ENCODE assay signal across 28 cellular contexts in genomic region chr7:103690576-103690975, GRCh38.
A peak's percentile ranks its signal among the peaks of the same experiment; 100 is the strongest.
DNase-seq lines count a peak whose midpoint lies in the region; ATAC-seq, FAIRE-seq and TF ChIP-seq lines count a peak whose summit lies in the region.
"Had no signal": no experiment of that assay in that cellular context is flagged by ENCODE, and none has a peak within 500 bp of the region (broad histone marks: within the 10 kb centered on the region; RNA-seq: fewer than 3 reads in every experiment).

No MANE protein-coding gene starts in this region.

- H3K79me2 ChIP-seq in hepatocyte (no peaks in the 10 kb centered on the region), HepG2 (ENCODE audit: insufficient read depth, low read length) (no peaks in the 10 kb centered on the region)

- no peaks in the 10 kb centered on the region for H4K20me1 ChIP-seq in IMR-90 (ENCODE audit: insufficient read depth, low read length)
- no peaks in the 10 kb centered on the region for H4K20me1 ChIP-seq in hepatocyte (ENCODE audit: insufficient read depth, poor library complexity, severe bottlenecking)
- H4K20me1 ChIP-seq in HepG2 (ENCODE audit: insufficient read depth, low read length) = no peaks in the 10 kb centered on the region

- no peak overlapping the region for H4K5ac ChIP-seq in IMR-90 (ENCODE audit: low read depth, low read length)

- intact Hi-C loops in IMR-90 (cut with micrococcal nuclease) = no loop called here
- intact Hi-C loops in HepG2 (cut with micrococcal nuclease; ENCODE audit: unreplicated experiment) = no loop called here

- no peak for FAIRE-seq in HepG2 (lab: Jason Lieb, UNC)
- no peak for FAIRE-seq in GM12892 (lab: Jason Lieb, UNC)
- FAIRE-seq: endometrium, GM12891, HTR-8/SVneo, keratinocyte had no signal

- no peak overlapping the region for H2AFZ ChIP-seq in IMR-90 (replicated peaks; ENCODE audit: low read length, poor library complexity)
- H2AFZ ChIP-seq in hepatocyte = no peak overlapping the region
- H2AFZ ChIP-seq in HepG2 (ENCODE audit: low read length) = no peak overlapping the region

- TF ChIP-seq RAD21 in IMR-90 (IDR thresholded peaks at IDR 0.05; ENCODE audit: low read length) (no peak), HepG2 (CRISPR knock-in tag; IDR thresholded peaks at IDR 0.05) (no peak)

- H3K79me1 ChIP-seq in IMR-90 (ENCODE audit: low read depth in 1 of 2, low read length in 2 of 2) = no peaks in the 10 kb centered on the region

- no peak overlapping the region for H3K18ac ChIP-seq in IMR-90 (ENCODE audit: low read depth, low read length)

- no peak overlapping the region for H2BK5ac ChIP-seq in IMR-90 (ENCODE audit: low read depth, low read length, poor library complexity, severe bottlenecking)

- no peak overlapping the region for H3K14ac ChIP-seq in IMR-90 (replicated peaks; ENCODE audit: low read depth, low read length)

- H3K4me2 ChIP-seq in IMR-90 (ENCODE audit: low read depth, low read length) (no peak overlapping the region), hepatocyte (peak overlapping the region; percentile 41), HepG2 (ENCODE audit: low read depth, low read length) (no peak overlapping the region)
- H3K4me2 ChIP-seq: smooth muscle cell had no signal

- no peak overlapping the region for H2AK5ac ChIP-seq in IMR-90 (ENCODE audit: low read depth, low read length)

- H2BK120ac ChIP-seq in IMR-90 (ENCODE audit: low read depth, low read length) = no peak overlapping the region

- no peak overlapping the region for H3K56ac ChIP-seq in IMR-90 (ENCODE audit: extremely low read depth, insufficient read depth, low read length)

- BruUV-seq in IMR-90 (replicated peaks; lab: Mats Ljungman, UMichigan) (no TSS peak), HepG2 (replicated peaks; lab: Mats Ljungman, UMichigan) (no TSS peak)

- CTCF ChIA-PET in IMR-90 (lab: Yijun Ruan, JAX) = interaction anchor here (0.6 to 0.9 kb wide), 2 partner anchors 9 to 10 kb away, joined by 3 read pairs; no protein-coding TSS in a partner anchor
- CTCF ChIA-PET in HepG2 (lab: Yijun Ruan, JAX; ENCODE audit: low intra/inter-chr PET ratio, low total read pairs) = no interaction called here

- no peak overlapping the region for H4K91ac ChIP-seq in IMR-90 (ENCODE audit: insufficient read depth, low read depth, low read length)

- dilution Hi-C loops in IMR-90 (cut with HindIII; ENCODE audit: low sequenced_read_pairs, unreplicated experiment) = no loop called here

- peaks cover 6% of the 10 kb centered on the region for H3K4me1 ChIP-seq in IMR-90 (ENCODE audit: control insufficient read depth, insufficient read depth, low read length)
- peaks cover 8% of the 10 kb centered on the region for H3K4me1 ChIP-seq in hepatocyte (ENCODE audit: insufficient read depth)
- peaks cover 16% of the 10 kb centered on the region for H3K4me1 ChIP-seq in HepG2 (ENCODE audit: insufficient read depth, low read length)
- H3K4me1 ChIP-seq: esophagus muscularis mucosa, right atrium auricular region, suprapubic skin had no signal

- no peaks in the 10 kb centered on the region for H3K9me1 ChIP-seq in IMR-90 (ENCODE audit: insufficient read depth, low read length)

- TF ChIP-seq CTCF in IMR-90 (conservative IDR thresholded peaks at IDR 0.05; ENCODE audit: low read depth, low read length) = no peak
- no peak for TF ChIP-seq CTCF in hepatocyte (IDR thresholded peaks at IDR 0.05; ENCODE audit: poor library complexity)
- TF ChIP-seq CTCF in HepG2 (CRISPR knock-in tag; IDR thresholded peaks at IDR 0.05) = no peak

- H4K8ac ChIP-seq in IMR-90 (ENCODE audit: low read depth in 2 of 2, low read length in 2 of 2) = no peak overlapping the region

- no peak overlapping the region for H2BK15ac ChIP-seq in IMR-90 (ENCODE audit: low read depth, low read length)

- H2AK9ac ChIP-seq in IMR-90 (replicated peaks; ENCODE audit: low read depth, low read length, poor library complexity) = no peak overlapping the region

- in situ Hi-C loops in Caki2 (cut with HindIII; ENCODE audit: low pct_unique_long_range_greater_than_20kb, low sequenced_read_pairs) = no loop called here
- in situ Hi-C loops in IMR-90 (cut with MboI; ENCODE audit: low sequenced_read_pairs) = no loop called here
- in situ Hi-C loops in HepG2 (cut with HindIII; ENCODE audit: extremely low pct_ligation_motif_present, low pct_unique_long_range_greater_than_20kb) = no loop called here

- ATAC-seq in IMR-90 (ENCODE audit: low read depth) (no peak; the same call in 1 of the 2 replicates), HepG2 (no peak)
- ATAC-seq: activated CD4-positive, alpha-beta T cell treated with anti-CD3 and anti-CD28 coated beads for 36 hours; activated CD8-positive, alpha-beta T cell treated with anti-CD3 and anti-CD28 coated beads for 36 hours; Panc1 had no signal

- H3K23ac ChIP-seq in IMR-90 (ENCODE audit: low read depth, low read length) = no peak overlapping the region

- H3K4me3 ChIP-seq in IMR-90 (ENCODE audit: insufficient read depth, low read depth, low read length) (no peak overlapping the region), hepatocyte (no peak overlapping the region), HepG2 (replicated peaks in 1 of 3; ENCODE audit: insufficient read depth in 1 of 3, low read depth in 2 of 3, low read length in 3 of 3) (no peak overlapping the region)
- H3K4me3 ChIP-seq: dorsolateral prefrontal cortex, esophagus muscularis mucosa, MG63, right atrium auricular region, smooth muscle cell, suprapubic skin had no signal

- no peaks in the 10 kb centered on the region for H3K9me2 ChIP-seq in hepatocyte (replicated peaks; ENCODE audit: insufficient read depth)

- TF ChIP-seq EP300 in HepG2 (IDR thresholded peaks at IDR 0.05; ENCODE audit: low read depth in 2 of 2, low read length in 2 of 2) (no peak), HepG2 (CRISPR knock-in tag; IDR thresholded peaks at IDR 0.05; ENCODE audit: borderline replicate concordance) (no peak)

- H2BK20ac ChIP-seq in IMR-90 (ENCODE audit: low read depth, low read length) = no peak overlapping the region

- H3K9me3 ChIP-seq in IMR-90 (ENCODE audit: control insufficient read depth, insufficient read depth, low read length) (no peaks in the 10 kb centered on the region), hepatocyte (ENCODE audit: low read depth) (no peaks in the 10 kb centered on the region), HepG2 (ENCODE audit: low read length) (no peaks in the 10 kb centered on the region)
- H3K9me3 ChIP-seq: esophagus muscularis mucosa, MG63, right atrium auricular region, suprapubic skin had no signal

- no CpG with 5 or more reads among the region's 3 CpGs for WGBS in IMR-90 (ENCODE audit: extremely low coverage in 2 of 2, insufficient read length in 1 of 2), 2 experiments
- WGBS in hepatocyte (ENCODE audit: low lambda C conversion rate, missing lambda C conversion rate) = 58% methylated on average over 3 of the region's 3 CpGs
- WGBS in HepG2 (ENCODE audit: low lambda C conversion rate) = 77% methylated on average over 3 of the region's 3 CpGs

- no peaks in the 10 kb centered on the region for H3K27me3 ChIP-seq in IMR-90 (ENCODE audit: control insufficient read depth, insufficient read depth, low read length)
- H3K27me3 ChIP-seq in hepatocyte = no peaks in the 10 kb centered on the region
- H3K27me3 ChIP-seq in HepG2 (ENCODE audit: control insufficient read depth in 1 of 2, insufficient read depth in 2 of 2, low read length in 2 of 2) = no peaks in the 10 kb centered on the region
- H3K27me3 ChIP-seq: esophagus muscularis mucosa, MG63, right atrium auricular region, suprapubic skin had no signal

- peak; percentile 42 for DNase-seq in Caki2 (ENCODE audit: low read depth)
- DNase-seq in IMR-90 = peak; percentile 27
- peak; percentile 72 for DNase-seq in NCI-H82 (lab: John Stamatoyannopoulos, UW)
- DNase-seq in hepatocyte (ENCODE audit: low spot score) = peak; percentile 31
- no peak for DNase-seq in HepG2 (ENCODE audit: low spot score)
- no peak for DNase-seq in NCI-H1048 (lab: John Stamatoyannopoulos, UW)
- DNase-seq in GM12892 (ENCODE audit: insufficient read length) = no peak
- DNase-seq in 8988T = no peak
- DNase-seq: activated CD4-positive, alpha-beta T cell treated with anti-CD3 and anti-CD28 coated beads for 36 hours; activated CD8-positive, alpha-beta memory T cell treated with anti-CD3 and anti-CD28 coated beads, Interleukin-2, amount 50 U/mL, for 48 hours; activated CD8-positive, alpha-beta T cell treated with anti-CD3 and anti-CD28 coated beads for 36 hours; activated naive CD4-positive, alpha-beta T cell treated with Interleukin-2 at 50 U/mL for 16 hours; CD4-positive, alpha-beta T cell; dorsolateral prefrontal cortex; head of caudate nucleus; KG1; MG63; NCI-H1417 treated with DMSO at 0.1 percent for 48 hours; stimulated activated naive CD4-positive, alpha-beta T cell treated with Interleukin-2 at 50 U/mL for 16 hours had no signal

- TF ChIP-seq POLR2A in IMR-90 (IDR thresholded peaks at IDR 0.05; ENCODE audit: low read depth, low read length) (no peak), HepG2 (IDR thresholded peaks at IDR 0.05; ENCODE audit: insufficient read depth in 1 of 2, low read depth in 2 of 2, low read length in 2 of 2) (no peak), GM12892 (IDR thresholded peaks at IDR 0.05; ENCODE audit: low read depth, low read length) (no peak)

- H3K4ac ChIP-seq in IMR-90 (ENCODE audit: low read depth, low read length) = no peak overlapping the region

- no peak overlapping the region for H3K27ac ChIP-seq in IMR-90 (ENCODE audit: insufficient read depth, low read length)
- H3K27ac ChIP-seq in hepatocyte = peak overlapping the region; percentile 72
- H3K27ac ChIP-seq in HepG2 (ENCODE audit: extremely low read length, insufficient read depth, low read length) = no peak overlapping the region
- H3K27ac ChIP-seq: dorsolateral prefrontal cortex, esophagus muscularis mucosa, right atrium auricular region, suprapubic skin had no signal

- POLR2A ChIA-PET in IMR-90 (lab: Charles Lee; ENCODE audit: unreplicated experiment) = no interaction called here
- POLR2A ChIA-PET in HepG2 (lab: Yijun Ruan, JAX) = interaction anchor here (1.0 kb wide), 1 partner anchor 11 kb away, joined by 3 read pairs; no protein-coding TSS in a partner anchor

- no peaks in the 10 kb centered on the region for H3K36me3 ChIP-seq in IMR-90 (ENCODE audit: control insufficient read depth, insufficient read depth, low read length)
- no peaks in the 10 kb centered on the region for H3K36me3 ChIP-seq in hepatocyte (replicated peaks; ENCODE audit: insufficient read depth, low read depth)
- peaks cover 0 to 7% of the 10 kb centered on the region in 2 experiments; a peak in 3 of 5 replicates for H3K36me3 ChIP-seq in HepG2 (replicated peaks in 1 of 2; ENCODE audit: control insufficient read depth in 1 of 2, insufficient read depth in 2 of 2, low read length in 2 of 2)
- H3K36me3 ChIP-seq: esophagus muscularis mucosa, MG63, right atrium auricular region, suprapubic skin had no signal

- no peak overlapping the region for H3K9ac ChIP-seq in IMR-90 (ENCODE audit: low read depth, low read length)
- H3K9ac ChIP-seq in HepG2 (ENCODE audit: insufficient read depth, low read depth, low read length) = no peak overlapping the region

TF ChIP-seq in IMR-90, 13 proteins besides CTCF, POLR2A, EP300 and RAD21 (continues in another document):
- no peak for TF ChIP-seq RCOR1 (IDR thresholded peaks at IDR 0.05; ENCODE audit: insufficient replicate concordance, low read length)
- TF ChIP-seq MXI1 (IDR thresholded peaks at IDR 0.05; ENCODE audit: borderline replicate concordance, low read depth, low read length) = no peak

Comparison
In these comparisons a context has a peak if more than half of its experiments do, and no peak if none do; other contexts are left out.
1. DNase-seq: peak in Caki2 (single experiment), IMR-90 (single experiment), NCI-H82 (single experiment) and hepatocyte (single experiment); none in HepG2 (single experiment), NCI-H1048 (single experiment), GM12892 (single experiment) and 8988T (single experiment).